In genomic region chr4:17618926-17619325, GRCh38 we compare ENCODE assay signal across 1 cellular context.
TF ChIP-seq lines count a peak whose summit lies in the region.

No MANE protein-coding gene starts in this region.

TF ChIP-seq in IMR-90, 13 proteins besides CTCF, POLR2A, EP300 and RAD21:
- TF ChIP-seq ELK1 (IDR thresholded peaks at IDR 0.05; ENCODE audit: borderline replicate concordance, low read depth, low read length): no peak
- no peak for TF ChIP-seq FOS (IDR thresholded peaks at IDR 0.05; ENCODE audit: low read depth, low read length)
- TF ChIP-seq MAFK (IDR thresholded peaks at IDR 0.05; ENCODE audit: low read depth, low read length): no peak
- no peak for TF ChIP-seq CHD1 (IDR thresholded peaks at IDR 0.05; ENCODE audit: low read depth, low read length)
- TF ChIP-seq CEBPB (IDR thresholded peaks at IDR 0.05; ENCODE audit: low read depth, low read length): no peak
- no peak for TF ChIP-seq USF2 (IDR thresholded peaks at IDR 0.05; ENCODE audit: low read depth, low read length)
- TF ChIP-seq NFE2L2 (IDR thresholded peaks at IDR 0.05; ENCODE audit: low read depth, low read length): no peak
- TF ChIP-seq RFX5 (IDR thresholded peaks at IDR 0.05; ENCODE audit: low read depth, low read length): no peak
- no peak for TF ChIP-seq MAZ (IDR thresholded peaks at IDR 0.05; ENCODE audit: borderline replicate concordance, low read depth, low read length)
- no peak for TF ChIP-seq SMC3 (IDR thresholded peaks at IDR 0.05; ENCODE audit: low read depth, low read length)
- TF ChIP-seq BHLHE40 (IDR thresholded peaks at IDR 0.05; ENCODE audit: low read depth, low read length): no peak
- TF ChIP-seq RCOR1 (IDR thresholded peaks at IDR 0.05; ENCODE audit: insufficient replicate concordance, low read length): no peak
